ENCODE assay signal across 1 cellular context in the genomic region with DNA sequence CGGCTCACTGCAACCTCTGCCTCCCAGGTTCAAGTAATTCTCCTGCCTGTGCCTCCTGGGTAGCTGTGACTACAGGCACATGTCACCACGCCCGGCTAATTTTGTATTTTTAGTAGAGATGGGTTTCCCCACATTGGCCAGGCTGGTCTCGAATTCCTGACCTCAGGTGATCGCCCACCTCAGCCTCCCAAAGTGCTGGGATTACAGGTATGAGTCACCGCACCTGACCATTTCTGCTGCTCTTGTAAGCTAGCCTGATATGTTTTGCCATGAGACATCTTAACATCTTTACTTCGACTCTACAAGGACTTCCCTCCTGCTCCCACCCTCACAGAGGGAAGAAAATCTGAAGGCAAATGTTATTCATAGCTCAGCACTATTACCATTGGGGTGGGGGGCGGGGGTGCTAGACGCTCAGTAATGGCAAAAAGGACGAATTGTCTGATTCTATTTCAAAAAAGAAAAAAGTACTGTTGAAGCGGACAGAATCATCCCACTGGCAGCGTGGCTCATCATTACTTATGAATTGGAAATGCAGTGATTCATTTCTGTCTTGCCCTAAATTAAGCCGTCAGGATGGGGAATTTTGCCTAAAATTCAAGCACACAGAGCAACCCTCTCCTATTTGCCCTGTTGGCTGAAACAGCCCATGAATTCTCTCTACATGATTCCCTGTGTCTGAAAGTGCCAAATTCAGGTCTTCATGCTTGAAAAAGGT.
TF ChIP-seq lines count a peak whose summit lies in the region.

No MANE protein-coding gene starts in this region.

TF ChIP-seq in GM12878, 131 proteins besides CTCF, POLR2A, EP300 and RAD21 (continued from another document):
- TF ChIP-seq, protein P1, sequence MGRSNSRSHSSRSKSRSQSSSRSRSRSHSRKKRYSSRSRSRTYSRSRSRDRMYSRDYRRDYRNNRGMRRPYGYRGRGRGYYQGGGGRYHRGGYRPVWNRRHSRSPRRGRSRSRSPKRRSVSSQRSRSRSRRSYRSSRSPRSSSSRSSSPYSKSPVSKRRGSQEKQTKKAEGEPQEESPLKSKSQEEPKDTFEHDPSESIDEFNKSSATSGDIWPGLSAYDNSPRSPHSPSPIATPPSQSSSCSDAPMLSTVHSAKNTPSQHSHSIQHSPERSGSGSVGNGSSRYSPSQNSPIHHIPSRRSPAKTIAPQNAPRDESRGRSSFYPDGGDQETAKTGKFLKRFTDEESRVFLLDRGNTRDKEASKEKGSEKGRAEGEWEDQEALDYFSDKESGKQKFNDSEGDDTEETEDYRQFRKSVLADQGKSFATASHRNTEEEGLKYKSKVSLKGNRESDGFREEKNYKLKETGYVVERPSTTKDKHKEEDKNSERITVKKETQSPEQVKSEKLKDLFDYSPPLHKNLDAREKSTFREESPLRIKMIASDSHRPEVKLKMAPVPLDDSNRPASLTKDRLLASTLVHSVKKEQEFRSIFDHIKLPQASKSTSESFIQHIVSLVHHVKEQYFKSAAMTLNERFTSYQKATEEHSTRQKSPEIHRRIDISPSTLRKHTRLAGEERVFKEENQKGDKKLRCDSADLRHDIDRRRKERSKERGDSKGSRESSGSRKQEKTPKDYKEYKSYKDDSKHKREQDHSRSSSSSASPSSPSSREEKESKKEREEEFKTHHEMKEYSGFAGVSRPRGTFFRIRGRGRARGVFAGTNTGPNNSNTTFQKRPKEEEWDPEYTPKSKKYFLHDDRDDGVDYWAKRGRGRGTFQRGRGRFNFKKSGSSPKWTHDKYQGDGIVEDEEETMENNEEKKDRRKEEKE (IDR thresholded peaks at IDR 0.05), result no peak
- peak; percentile 21; the same call in 1 of the 2 replicates for TF ChIP-seq RUNX3 (IDR thresholded peaks at IDR 0.05; ENCODE audit: low read length)
